ENCODE assay signal across 9 cellular contexts in the genomic region with DNA sequence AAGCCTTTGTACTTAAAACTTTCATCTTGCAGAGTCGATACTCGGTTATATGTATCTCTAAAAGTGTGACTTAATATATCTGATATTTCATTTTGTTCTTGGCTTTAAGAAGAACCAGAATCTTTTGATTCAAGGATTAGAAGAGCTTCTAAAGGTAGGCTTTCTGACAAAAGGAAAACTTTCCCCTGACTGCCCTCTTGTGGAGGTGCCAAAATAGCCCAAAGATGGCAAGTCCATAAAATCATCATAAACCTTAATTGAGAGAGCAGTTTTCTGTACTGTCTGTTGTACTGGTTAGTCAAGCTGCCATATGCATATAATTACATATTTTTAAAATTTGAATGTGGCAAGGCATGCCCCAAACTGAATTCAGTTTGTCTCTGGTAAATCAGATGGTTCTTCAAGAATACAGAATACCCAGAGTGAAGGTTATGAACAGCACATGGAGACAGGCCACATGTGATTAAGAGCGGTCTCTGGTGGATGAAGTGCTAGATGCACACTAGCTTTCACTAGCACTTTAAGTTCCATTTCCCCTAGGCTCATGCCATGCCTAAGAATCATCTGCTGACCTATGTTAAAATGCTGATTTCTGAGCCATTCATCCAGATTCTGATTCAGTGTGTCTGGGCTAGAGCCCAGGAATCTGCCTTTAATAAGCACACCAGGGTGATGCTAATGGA. TPM values are rescaled to one million over a fixed set of nuclear protein-coding genes. Genes with fewer than 3 reads are reported as not detected.
DNase-seq lines count a peak whose midpoint lies in the region; ATAC-seq and TF ChIP-seq lines count a peak whose summit lies in the region.
"Had no signal": no experiment of that assay in that cellular context is flagged by ENCODE, and none has a peak within 500 bp of the region (broad histone marks: within the 10 kb centered on the region; RNA-seq: fewer than 3 reads in every experiment).

No MANE protein-coding gene starts in this region.

- TF ChIP-seq CTCF in mammary epithelial cell (conservative IDR thresholded peaks at IDR 0.05 in 1 of 2, IDR thresholded peaks at IDR 0.05 in 1 of 2; ENCODE audit: extremely low read depth in 1 of 2, insufficient read depth in 1 of 2, low read depth in 1 of 2, low read length in 2 of 2) (peak in 1 of 2 donors; percentile 56), GM13976 (IDR thresholded peaks at IDR 0.05; ENCODE audit: borderline replicate concordance, control extremely low read depth, extremely low read depth, insufficient read depth, missing control alignments) (no peak), Peyer's patch (IDR thresholded peaks at IDR 0.05) (peak in 2 of 6 experiments; percentile 8 to 17)
- no peak for TF ChIP-seq CTCF in CD8-positive, alpha-beta T cell (IDR thresholded peaks at IDR 0.05)

- no peak overlapping the region for H3K27ac Mint-ChIP-seq in CD8-positive, alpha-beta T cell
- H3K27ac Mint-ChIP-seq: effector memory CD8-positive, alpha-beta T cell had no signal

- ATAC-seq in CD8-positive, alpha-beta T cell = no peak
- ATAC-seq: effector memory CD8-positive, alpha-beta T cell had no signal

- no peaks in the 10 kb centered on the region for H3K9me2 ChIP-seq in GM23248 (ENCODE audit: insufficient read depth)

- POLR2A ChIA-PET in CD8-positive, alpha-beta T cell (lab: Charles Lee) = no interaction called here

- CTCF ChIA-PET in mammary epithelial cell (lab: Charles Lee; ENCODE audit: low non-redundant PET) = interaction anchor here (0.6 to 0.9 kb wide), 4 partner anchors 61 to 1025 kb away, joined by 3 to 5 read pairs (median 5); no protein-coding TSS in a partner anchor
- CTCF ChIA-PET in CD8-positive, alpha-beta T cell (lab: Charles Lee) = no interaction called here

- H3K4me3 Mint-ChIP-seq in CD8-positive, alpha-beta T cell = no peak overlapping the region
- H3K4me3 Mint-ChIP-seq: effector memory CD8-positive, alpha-beta T cell had no signal

- H3K27me3 Mint-ChIP-seq in CD8-positive, alpha-beta T cell (ENCODE audit: low read depth) = peaks cover 5% of the 10 kb centered on the region
- H3K27me3 Mint-ChIP-seq: effector memory CD8-positive, alpha-beta T cell had no signal

- H3K4me2 ChIP-seq in GM23248 (ENCODE audit: unreplicated experiment) (no peak overlapping the region), mammary epithelial cell (ENCODE audit: insufficient read depth, low read depth, low read length) (no peak overlapping the region)

- intact Hi-C loops in mammary epithelial cell (cut with micrococcal nuclease) = loop anchor here (5.0 to 10.0 kb wide), 2 partner anchors 254 to 1164 kb away; no protein-coding TSS in a partner anchor
- intact Hi-C loops in CD8-positive, alpha-beta T cell (cut with DNase I, micrococcal nuclease) = no loop called here

- H3K79me2 ChIP-seq in GM23248 (ENCODE audit: insufficient read depth) (no peaks in the 10 kb centered on the region), mammary epithelial cell (ENCODE audit: insufficient read depth, low read length) (no peaks in the 10 kb centered on the region)

- no peaks in the 10 kb centered on the region for H3K27me3 ChIP-seq in GM23248 (replicated peaks; ENCODE audit: insufficient read depth)
- no peaks in the 10 kb centered on the region for H3K27me3 ChIP-seq in mammary epithelial cell (ENCODE audit: insufficient read depth, low read length)
- no peaks in the 10 kb centered on the region for H3K27me3 ChIP-seq in CD8-positive, alpha-beta T cell (ENCODE audit: insufficient read depth, low read length)
- H3K27me3 ChIP-seq in Peyer's patch = no peaks in the 10 kb centered on the region

- H3K36me3 ChIP-seq in GM23248 (ENCODE audit: low read depth) = no peaks in the 10 kb centered on the region
- H3K36me3 ChIP-seq in mammary epithelial cell (ENCODE audit: insufficient read depth, low read length) = no peaks in the 10 kb centered on the region
- no peaks in the 10 kb centered on the region for H3K36me3 ChIP-seq in CD8-positive, alpha-beta T cell (ENCODE audit: insufficient read depth, low read length)
- no peaks in the 10 kb centered on the region for H3K36me3 ChIP-seq in Peyer's patch

- H2AFZ ChIP-seq in GM23248 (no peak overlapping the region), mammary epithelial cell (ENCODE audit: low read depth, low read length) (no peak overlapping the region)

- no peaks in the 10 kb centered on the region for H3K4me1 Mint-ChIP-seq in CD8-positive, alpha-beta T cell (ENCODE audit: low read depth)

- dilution Hi-C loops in mammary epithelial cell (cut with HindIII; ENCODE audit: low sequenced_read_pairs) = loop anchor here (5.0 kb wide), 1 partner anchor 71 kb away; no protein-coding TSS in a partner anchor

- in situ Hi-C loops in ACHN (cut with HindIII; ENCODE audit: low pct_ligation_motif_present, low pct_unique_long_range_greater_than_20kb, low sequenced_read_pairs) = no loop called here
- in situ Hi-C loops in GM23248 (cut with MboI) = no loop called here
- in situ Hi-C loops in mammary epithelial cell (cut with MboI; ENCODE audit: low sequenced_read_pairs in 2 of 2) = no loop called here
- in situ Hi-C loops in GM13976 (cut with MboI; ENCODE audit: low sequenced_read_pairs, unreplicated experiment) = no loop called here

- H3K27ac ChIP-seq in GM23248 = no peak overlapping the region
- H3K27ac ChIP-seq in mammary epithelial cell (ENCODE audit: insufficient read depth, low read depth, low read length) = no peak overlapping the region
- H3K27ac ChIP-seq in CD8-positive, alpha-beta T cell (ENCODE audit: low read depth, low read length) = no peak overlapping the region
- H3K27ac ChIP-seq in Peyer's patch = no peak overlapping the region

- H3K4me1 ChIP-seq in GM23248 (ENCODE audit: insufficient read depth) = no peaks in the 10 kb centered on the region
- H3K4me1 ChIP-seq in mammary epithelial cell (ENCODE audit: insufficient read depth, low read length) = no peaks in the 10 kb centered on the region
- no peaks in the 10 kb centered on the region for H3K4me1 ChIP-seq in CD8-positive, alpha-beta T cell (ENCODE audit: insufficient read depth, low read length)
- no peaks in the 10 kb centered on the region for H3K4me1 ChIP-seq in Peyer's patch

- BruUV-seq in mammary epithelial cell (replicated peaks; lab: Mats Ljungman, UMichigan) = no TSS peak

- TF ChIP-seq POLR2A in Peyer's patch (IDR thresholded peaks at IDR 0.05) = no peak

- no peaks in the 10 kb centered on the region for H3K9me3 ChIP-seq in GM23248 (ENCODE audit: low read depth)
- H3K9me3 ChIP-seq in mammary epithelial cell (replicated peaks; ENCODE audit: insufficient read depth, low read length) = no peaks in the 10 kb centered on the region
- no peaks in the 10 kb centered on the region for H3K9me3 ChIP-seq in CD8-positive, alpha-beta T cell (ENCODE audit: low read length)
- no peaks in the 10 kb centered on the region for H3K9me3 ChIP-seq in Peyer's patch

- 23 to 29% methylated on average over 3 of the region's 3 CpGs for WGBS in GM23248 (ENCODE audit: low coverage in 1 of 2, low lambda C conversion rate in 2 of 2, missing lambda C conversion rate in 2 of 2), 2 experiments
- WGBS in mammary epithelial cell (ENCODE audit: low coverage, missing lambda C conversion rate) = 72% methylated on average over 3 of the region's 3 CpGs

- H3K4me3 ChIP-seq in GM23248 (no peak overlapping the region), mammary epithelial cell (replicated peaks in 1 of 3; ENCODE audit: insufficient read depth in 1 of 3, low read depth in 2 of 3, low read length in 3 of 3) (no peak overlapping the region), Peyer's patch (no peak overlapping the region)
- no peak overlapping the region for H3K4me3 ChIP-seq in CD8-positive, alpha-beta T cell (ENCODE audit: low read depth, low read length)

- DNase-seq in ACHN (peak; percentile 3), GM23248 (peak; percentile 7), NCI-H460 (ENCODE audit: extremely low read depth, low read depth) (peak; percentile 1), mammary epithelial cell (peak; percentile 8), GM13976 (ENCODE audit: low spot score) (no peak), Peyer's patch (no peak)
- no peak for DNase-seq in stimulated activated naive CD4-positive, alpha-beta T cell (lab: John Stamatoyannopoulos, UW)
- no peak for DNase-seq in CD8-positive, alpha-beta T cell

- H3K9me3 Mint-ChIP-seq in CD8-positive, alpha-beta T cell = no peaks in the 10 kb centered on the region
- H3K9me3 Mint-ChIP-seq: effector memory CD8-positive, alpha-beta T cell had no signal

- no peaks in the 10 kb centered on the region for H3F3A ChIP-seq in GM23248 (ENCODE audit: insufficient read depth)

- H3K9ac ChIP-seq in GM23248 = no peak overlapping the region
- no peak overlapping the region for H3K9ac ChIP-seq in mammary epithelial cell (ENCODE audit: insufficient read depth, low read length)

- H3K36me3 Mint-ChIP-seq in CD8-positive, alpha-beta T cell = no peaks in the 10 kb centered on the region

- no peaks in the 10 kb centered on the region for H4K20me1 ChIP-seq in GM23248 (ENCODE audit: insufficient read depth)
- no peaks in the 10 kb centered on the region for H4K20me1 ChIP-seq in mammary epithelial cell (ENCODE audit: insufficient read depth, low read length)

RNA-seq across cellular contexts. Expression of gene ELAVL4, which starts 27.7 kb away (rescaled TPM):
- total RNA-seq in GM23248 (2014; rRNA removed; shearing (Covaris generic)) = not detected in 2 replicates
- polyA plus RNA-seq in GM23248 (2016; fragmentation: Nextera tagmentation; extraction: Ambion mirVana) (0.13 and 0.18 TPM in 2 replicates), mammary epithelial cell (not detected)
- 0.10 and 0.17 TPM in 2 replicates for total RNA-seq in NCI-H460 (2014; rRNA removed; shearing (Covaris generic))
- polyA plus RNA-seq in NCI-H460 (2014; cell fraction: nucleus; rRNA removed) = not detected in 2 replicates
- total RNA-seq in mammary epithelial cell (not detected), Peyer's patch (1 to 10 TPM in 3 of 4 donors, under 1 TPM in 1; 0.18 to 5.5 (median 2.6) TPM)
- not detected for polyA minus RNA-seq in mammary epithelial cell
- total RNA-seq in CD8-positive, alpha-beta T cell = not detected

RNA-seq across cellular contexts. Expression of gene AGBL4, which starts 57.3 kb away (rescaled TPM):
- not detected in 2 replicates for total RNA-seq in GM23248 (2014; rRNA removed; shearing (Covaris generic))
- polyA plus RNA-seq in GM23248 (2016; fragmentation: Nextera tagmentation; extraction: Ambion mirVana) = not detected in 2 replicates
- not detected in 2 replicates for total RNA-seq in NCI-H460 (2014; rRNA removed; shearing (Covaris generic))
- not detected in 2 replicates for polyA plus RNA-seq in NCI-H460 (2014; cell fraction: nucleus; rRNA removed)
- total RNA-seq in mammary epithelial cell = not detected
- not detected for polyA plus RNA-seq in mammary epithelial cell
- polyA minus RNA-seq in mammary epithelial cell = not detected
- total RNA-seq in CD8-positive, alpha-beta T cell = under 1 TPM in 1 of 2 experiments, not detected in 1; 0.08 TPM
- total RNA-seq in Peyer's patch = 1 to 10 TPM in 1 of 4 donors, not detected in 3; 2.5 TPM

Comparison
In these comparisons a context has a peak if more than half of its experiments do, and no peak if none do; other contexts are left out.
1. DNase-seq: peak in ACHN (single experiment), GM23248 (single experiment), NCI-H460 (single experiment) and mammary epithelial cell (single experiment); none in stimulated activated naive CD4-positive, alpha-beta T cell (0 of 6), GM13976 (single experiment), CD8-positive, alpha-beta T cell (0 of 7) and Peyer's patch (0 of 3).